Comparison of ENCODE assay signal across 13 cellular contexts in the genomic region with DNA sequence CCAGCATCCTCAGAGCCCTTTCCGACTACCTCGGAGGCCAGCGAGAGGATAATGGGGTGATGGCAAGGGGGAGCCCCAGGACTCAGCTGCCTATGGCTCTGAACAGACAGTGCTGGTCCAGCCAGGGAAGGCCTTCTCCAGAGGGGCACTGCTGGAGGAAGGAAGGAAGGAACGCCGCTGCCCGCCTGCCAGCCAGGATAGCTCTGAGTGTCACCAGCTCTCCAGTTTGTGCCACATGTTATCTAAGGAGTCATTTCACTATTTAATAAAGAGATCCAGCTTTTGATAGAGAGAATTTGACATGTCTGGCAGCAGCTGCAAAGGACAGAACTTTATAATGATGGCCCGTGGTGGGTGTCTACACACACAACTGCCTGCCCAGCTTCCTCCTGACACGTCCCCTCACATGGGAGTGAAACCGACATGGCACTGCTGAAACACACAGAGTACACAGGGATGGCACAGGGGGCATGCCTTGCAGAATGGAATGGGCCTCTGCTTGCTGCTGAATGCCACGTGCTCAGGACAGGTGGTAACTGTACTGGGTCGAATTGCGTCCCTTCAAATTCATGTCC. TPM values are rescaled to one million over a fixed set of nuclear protein-coding genes. Genes with fewer than 3 reads are reported as not detected.
A peak's percentile ranks its signal among the peaks of the same experiment; 100 is the strongest.
DNase-seq lines count a peak whose midpoint lies in the region; ATAC-seq and TF ChIP-seq lines count a peak whose summit lies in the region.
"Had no signal": no experiment of that assay in that cellular context is flagged by ENCODE, and none has a peak within 500 bp of the region (broad histone marks: within the 10 kb centered on the region; RNA-seq: fewer than 3 reads in every experiment).

No MANE protein-coding gene starts in this region.

- WGBS in IMR-90 (ENCODE audit: extremely low coverage in 2 of 2, insufficient read length in 1 of 2), 2 experiments = 100% methylated on average over 2 of the region's 12 CpGs; no CpG with 5 or more reads in 1 of the 2 experiments
- WGBS in adipose tissue, 3 donors = 73 to 87% (median 75%) methylated on average over 12 of the region's 12 CpGs
- 80 to 88% methylated on average over 12 of the region's 12 CpGs for WGBS in sigmoid colon, 2 donors

- ATAC-seq in IMR-90 (ENCODE audit: low read depth) = no peak

- TF ChIP-seq EP300 in sigmoid colon (IDR thresholded peaks at IDR 0.05) = no peak

- no peak for TF ChIP-seq RAD21 in IMR-90 (IDR thresholded peaks at IDR 0.05; ENCODE audit: low read length)

- no peak overlapping the region for H2BK5ac ChIP-seq in IMR-90 (ENCODE audit: low read depth, low read length, poor library complexity, severe bottlenecking)

- no peak overlapping the region for H3K9ac ChIP-seq in IMR-90 (ENCODE audit: low read depth, low read length)

- POLR2A ChIA-PET in IMR-90 (lab: Charles Lee; ENCODE audit: unreplicated experiment) = interaction anchor here (1.2 kb wide), 1 partner anchor 167 kb away, joined by 5 read pairs; a partner anchor contains a TSS

- H3K4me2 ChIP-seq in IMR-90 (ENCODE audit: low read depth, low read length) = no peak overlapping the region

- TF ChIP-seq CTCF in IMR-90 (conservative IDR thresholded peaks at IDR 0.05; ENCODE audit: low read depth, low read length) (no peak), sigmoid colon (IDR thresholded peaks at IDR 0.05) (no peak), progenitor cell of endocrine pancreas (IDR thresholded peaks at IDR 0.05; ENCODE audit: unreplicated experiment) (no peak)

- no peak overlapping the region for H4K91ac ChIP-seq in IMR-90 (ENCODE audit: insufficient read depth, low read depth, low read length)

- H3K4ac ChIP-seq in IMR-90 (ENCODE audit: low read depth, low read length) = no peak overlapping the region

- intact Hi-C loops in IMR-90 (cut with micrococcal nuclease) (loop anchor here (5.0 kb wide), 1 partner anchor 106 kb away; no protein-coding TSS in a partner anchor), sigmoid colon (cut with DNase I) (no loop called here)

- no peak overlapping the region for H3K23ac ChIP-seq in IMR-90 (ENCODE audit: low read depth, low read length)

- CTCF ChIA-PET in IMR-90 (lab: Yijun Ruan, JAX) = interaction anchor here (0.8 kb wide), 1 partner anchor 12 kb away, joined by 3 read pairs; no protein-coding TSS in a partner anchor

- H3K4me1 ChIP-seq in IMR-90 (ENCODE audit: control insufficient read depth, insufficient read depth, low read length) (peaks cover 29% of the 10 kb centered on the region), sigmoid colon (peaks cover 0 to 99% (median 96%) of the 10 kb centered on the region in 4 donors)

- no peak overlapping the region for H2AFZ ChIP-seq in IMR-90 (replicated peaks; ENCODE audit: low read length, poor library complexity)

- DNase-seq in IMR-90 (no peak), islet precursor cell (peak; percentile 32), sigmoid colon (peak; percentile 63), G401 (ENCODE audit: low spot score) (no peak), progenitor cell of endocrine pancreas (ENCODE audit: low spot score, unreplicated experiment) (no peak), putamen (ENCODE audit: low spot score) (no peak)
- DNase-seq in activated CD8-positive, alpha-beta memory T cell treated with anti-CD3 and anti-CD28 coated beads for 24 hours = no peak
- DNase-seq: activated CD4-positive, alpha-beta T cell treated with anti-CD3 and anti-CD28 coated beads for 1 hour; brain microvascular endothelial cell; mammary epithelial cell; stimulated activated CD8-positive, alpha-beta memory T cell treated with anti-CD3 and anti-CD28 coated beads, Interleukin-4, amount 100 ng/mL, for 48 hours had no signal

- H4K5ac ChIP-seq in IMR-90 (ENCODE audit: low read depth, low read length) = no peak overlapping the region

- in situ Hi-C loops in IMR-90 (cut with MboI; ENCODE audit: low sequenced_read_pairs) (no loop called here), G401 (cut with HindIII; ENCODE audit: low sequenced_read_pairs) (no loop called here)

- H3K36me3 ChIP-seq in IMR-90 (ENCODE audit: control insufficient read depth, insufficient read depth, low read length) (no peaks in the 10 kb centered on the region), sigmoid colon (no peaks in the 10 kb centered on the region)
- H3K36me3 ChIP-seq: brain microvascular endothelial cell had no signal

- H2AK5ac ChIP-seq in IMR-90 (ENCODE audit: low read depth, low read length) = peak overlapping the region; percentile 40; the same call in 1 of the 2 replicates

- no peak overlapping the region for H3K27ac Mint-ChIP-seq in progenitor cell of endocrine pancreas

- no peaks in the 10 kb centered on the region for H3K9me3 Mint-ChIP-seq in progenitor cell of endocrine pancreas (ENCODE audit: low read depth)

- peaks cover 0 to 23% of the 10 kb centered on the region in 2 experiments; a peak in 1 of 4 replicates for H3K79me1 ChIP-seq in IMR-90 (ENCODE audit: low read depth in 1 of 2, low read length in 2 of 2)

- no peaks in the 10 kb centered on the region for H3K36me3 Mint-ChIP-seq in progenitor cell of endocrine pancreas (ENCODE audit: insufficient read depth)

- no peak overlapping the region for H3K56ac ChIP-seq in IMR-90 (ENCODE audit: extremely low read depth, insufficient read depth, low read length)

- peak overlapping the region; percentile 12 for H2AK9ac ChIP-seq in IMR-90 (replicated peaks; ENCODE audit: low read depth, low read length, poor library complexity)

- H3K27ac ChIP-seq in IMR-90 (ENCODE audit: insufficient read depth, low read length) (no peak overlapping the region), adipose tissue (ENCODE audit: low read depth, low read length) (peak overlapping the region; percentile 46), sigmoid colon (peak overlapping the region; percentile 96 to 98 (median 98))
- H3K27ac ChIP-seq: brain microvascular endothelial cell had no signal

- no peak overlapping the region for H3K14ac ChIP-seq in IMR-90 (replicated peaks; ENCODE audit: low read depth, low read length)

- dilution Hi-C loops in IMR-90 (cut with HindIII; ENCODE audit: low sequenced_read_pairs, unreplicated experiment) = no loop called here

- no peaks in the 10 kb centered on the region for H4K20me1 ChIP-seq in IMR-90 (ENCODE audit: insufficient read depth, low read length)

- H3K9me1 ChIP-seq in IMR-90 (ENCODE audit: insufficient read depth, low read length) = peaks cover 25% of the 10 kb centered on the region

- H2BK20ac ChIP-seq in IMR-90 (ENCODE audit: low read depth, low read length) = no peak overlapping the region

- H3K4me3 ChIP-seq in IMR-90 (ENCODE audit: insufficient read depth, low read depth, low read length) (no peak overlapping the region), sigmoid colon (no peak overlapping the region)

- H3K9me3 ChIP-seq in IMR-90 (ENCODE audit: control insufficient read depth, insufficient read depth, low read length) (no peaks in the 10 kb centered on the region), sigmoid colon (no peaks in the 10 kb centered on the region)

- no peak for TF ChIP-seq POLR2A in IMR-90 (IDR thresholded peaks at IDR 0.05; ENCODE audit: low read depth, low read length)
- TF ChIP-seq POLR2A in sigmoid colon (IDR thresholded peaks at IDR 0.05) = no peak

- no peaks in the 10 kb centered on the region for H3K27me3 Mint-ChIP-seq in progenitor cell of endocrine pancreas

- H3K27me3 ChIP-seq in IMR-90 (ENCODE audit: control insufficient read depth, insufficient read depth, low read length) (no peaks in the 10 kb centered on the region), sigmoid colon (no peaks in the 10 kb centered on the region)
- H3K27me3 ChIP-seq: brain microvascular endothelial cell had no signal

- no peak overlapping the region for H3K4me3 Mint-ChIP-seq in progenitor cell of endocrine pancreas (ENCODE audit: low read depth)

- no TSS peak for BruUV-seq in IMR-90 (replicated peaks; lab: Mats Ljungman, UMichigan)

- H2BK15ac ChIP-seq in IMR-90 (ENCODE audit: low read depth, low read length) = no peak overlapping the region

- peaks cover 7% of the 10 kb centered on the region for H3K4me1 Mint-ChIP-seq in progenitor cell of endocrine pancreas (ENCODE audit: low read depth)

- no peak overlapping the region for H2BK120ac ChIP-seq in IMR-90 (ENCODE audit: low read depth, low read length)

- H3K18ac ChIP-seq in IMR-90 (ENCODE audit: low read depth, low read length) = no peak overlapping the region

- H4K8ac ChIP-seq in IMR-90 (ENCODE audit: low read depth in 2 of 2, low read length in 2 of 2) = no peak overlapping the region

TF ChIP-seq in IMR-90, 13 proteins besides CTCF, POLR2A, EP300 and RAD21 (continues in another document):
- TF ChIP-seq CHD1 (IDR thresholded peaks at IDR 0.05; ENCODE audit: low read depth, low read length) (no peak), MXI1 (IDR thresholded peaks at IDR 0.05; ENCODE audit: borderline replicate concordance, low read depth, low read length) (no peak), MAZ (IDR thresholded peaks at IDR 0.05; ENCODE audit: borderline replicate concordance, low read depth, low read length) (no peak)
- TF ChIP-seq, protein P1, sequence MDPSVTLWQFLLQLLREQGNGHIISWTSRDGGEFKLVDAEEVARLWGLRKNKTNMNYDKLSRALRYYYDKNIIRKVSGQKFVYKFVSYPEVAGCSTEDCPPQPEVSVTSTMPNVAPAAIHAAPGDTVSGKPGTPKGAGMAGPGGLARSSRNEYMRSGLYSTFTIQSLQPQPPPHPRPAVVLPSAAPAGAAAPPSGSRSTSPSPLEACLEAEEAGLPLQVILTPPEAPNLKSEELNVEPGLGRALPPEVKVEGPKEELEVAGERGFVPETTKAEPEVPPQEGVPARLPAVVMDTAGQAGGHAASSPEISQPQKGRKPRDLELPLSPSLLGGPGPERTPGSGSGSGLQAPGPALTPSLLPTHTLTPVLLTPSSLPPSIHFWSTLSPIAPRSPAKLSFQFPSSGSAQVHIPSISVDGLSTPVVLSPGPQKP (IDR thresholded peaks at IDR 0.05; ENCODE audit: borderline replicate concordance, low read depth, low read length) = no peak

RNA-seq across cellular contexts. Expression of a gene that starts 37.5 kb away (rescaled TPM):
- 9.0 and 10.3 TPM in 2 replicates for total RNA-seq in IMR-90 (2012; rRNA removed)
- 13.6 and 14.8 TPM in 2 replicates for polyA plus RNA-seq in IMR-90 (2012; rRNA removed)
- polyA plus RNA-seq in IMR-90 (2012; cell fraction: cytosol; rRNA removed) = 12.6 and 13.7 TPM in 2 replicates
- polyA plus RNA-seq in IMR-90 (2012; cell fraction: nucleus; rRNA removed; ENCODE audit: low replicate concordance) = 34.4 and 38.9 TPM in 2 replicates
- 10 to 100 TPM; 11.9 to 25.1 (median 14.8) TPM for polyA plus RNA-seq in adipose tissue
- total RNA-seq in sigmoid colon = 10 to 100 TPM; 32.3 to 54.6 (median 41.8) TPM
- polyA plus RNA-seq in sigmoid colon = 10 to 100 TPM; 25.2 to 36.3 (median 25.3) TPM
- total RNA-seq in G401 (2014; rRNA removed; shearing (Covaris generic)) = 47.6 and 53.7 TPM in 2 replicates
- 15.9 and 16.5 TPM in 2 replicates for total RNA-seq in progenitor cell of endocrine pancreas

RNA-seq across cellular contexts. Expression of a gene that starts 53.5 kb away (rescaled TPM):
- total RNA-seq in IMR-90 (2012; rRNA removed) (under 0.01 TPM in 2 replicates), sigmoid colon (1 to 10 TPM in 1 of 4 donors, under 1 TPM in 3; 0.49 to 1.6 (median 0.77) TPM), progenitor cell of endocrine pancreas (0.16 and 0.17 TPM in 2 replicates)
- polyA plus RNA-seq in IMR-90 (2012; rRNA removed) (0.02 TPM in 1 of 2 replicates, not detected in the other), adipose tissue (under 1 TPM in 2 of 3 donors, not detected in 1; 0.02 to 0.09 TPM), sigmoid colon (under 1 TPM; under 0.01 to 0.60 (median under 0.01) TPM)
- under 0.01 and 0.01 TPM in 2 replicates for polyA plus RNA-seq in IMR-90 (2012; cell fraction: cytosol; rRNA removed)
- 0.03 and 0.10 TPM in 2 replicates for polyA plus RNA-seq in IMR-90 (2012; cell fraction: nucleus; rRNA removed; ENCODE audit: low replicate concordance)
- total RNA-seq in G401 (2014; rRNA removed; shearing (Covaris generic)) = 0.37 and 1.2 TPM in 2 replicates
- total RNA-seq: osteoblast had no signal
- polyA plus RNA-seq: mammary epithelial cell had no signal

Comparison
In these comparisons a context has a peak if more than half of its experiments do, and no peak if none do; other contexts are left out.
1. DNase-seq: peak in islet precursor cell (single experiment) and sigmoid colon (single experiment); none in IMR-90 (single experiment), G401 (single experiment), progenitor cell of endocrine pancreas (single experiment), activated CD8-positive, alpha-beta memory T cell treated with anti-CD3 and anti-CD28 coated beads for 24 hours (single experiment) and putamen (single experiment).